Comparison of ENCODE assay signal across 19 cellular contexts in the genomic region with DNA sequence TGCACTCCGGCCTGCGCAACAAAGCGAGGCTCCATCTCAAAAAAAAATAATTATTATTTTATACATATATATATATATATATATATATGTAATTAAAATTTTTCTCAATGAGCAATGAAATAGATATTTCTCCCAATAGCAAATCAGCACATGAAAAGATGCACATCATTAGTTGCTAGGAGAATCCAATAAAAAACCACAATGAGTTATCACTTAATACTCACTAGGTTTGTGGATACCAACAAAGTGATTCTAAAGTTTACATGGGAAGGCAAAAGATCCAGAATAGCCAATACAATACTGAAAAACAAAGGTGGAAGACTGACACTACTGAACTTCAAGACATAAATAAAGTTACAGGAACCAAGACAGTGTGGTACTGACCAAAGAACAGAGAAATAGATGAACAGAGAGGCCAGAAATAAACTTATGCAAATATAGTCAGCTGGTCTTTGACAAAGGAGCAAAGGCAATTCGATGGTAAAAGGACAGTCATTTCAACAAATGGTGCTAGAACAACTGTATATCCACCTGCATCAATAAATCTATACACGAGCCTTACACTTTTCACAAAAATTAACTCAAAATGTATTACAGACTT. TPM values are rescaled to one million over a fixed set of nuclear protein-coding genes. Genes with fewer than 3 reads are reported as not detected.
DNase-seq lines count a peak whose midpoint lies in the region; ATAC-seq, FAIRE-seq and TF ChIP-seq lines count a peak whose summit lies in the region.
"Had no signal": no experiment of that assay in that cellular context is flagged by ENCODE, and none has a peak within 500 bp of the region (broad histone marks: within the 10 kb centered on the region; RNA-seq: fewer than 3 reads in every experiment).

No MANE protein-coding gene starts in this region.

- H3K4me3 ChIP-seq in GM23248 = no peak overlapping the region
- H3K4me3 ChIP-seq in GM12878 = no peak overlapping the region
- H3K4me3 ChIP-seq: dorsolateral prefrontal cortex, thyroid gland had no signal

- CTCF ChIA-PET in GM12878 (lab: Yijun Ruan, JAX) = interaction anchor here (0.8 to 1.2 kb wide), 2 partner anchors 12 to 232 kb away, joined by 3 to 5 read pairs; no protein-coding TSS in a partner anchor

- TF ChIP-seq RAD21 in GM12878 (IDR thresholded peaks at IDR 0.05; ENCODE audit: insufficient read depth, low read depth, low read length) = no peak

- H2AFZ ChIP-seq in GM23248 (no peak overlapping the region), GM12878 (ENCODE audit: control insufficient read depth, low read depth, low read length) (no peak overlapping the region)

- H3K4me1 ChIP-seq in GM23248 (ENCODE audit: insufficient read depth) (peaks cover 8% of the 10 kb centered on the region), GM12878 (ENCODE audit: control insufficient read depth, insufficient read depth, low read length) (peaks cover 6% of the 10 kb centered on the region)
- H3K4me1 ChIP-seq: BE2C, thyroid gland had no signal

- H3K36me3 ChIP-seq in GM23248 (ENCODE audit: low read depth) (peaks cover 32% of the 10 kb centered on the region), GM12878 (ENCODE audit: control insufficient read depth in 2 of 2, insufficient read depth in 2 of 2, low read length in 1 of 2) (peaks cover 2 to 17% of the 10 kb centered on the region in 2 experiments)

- H3K9me3 ChIP-seq in GM23248 (ENCODE audit: low read depth) (no peaks in the 10 kb centered on the region), GM12878 (replicated peaks; ENCODE audit: control insufficient read depth, insufficient read depth, low read length) (no peaks in the 10 kb centered on the region; the same call in 1 of the 3 replicates)
- H3K9me3 ChIP-seq: BE2C, thyroid gland had no signal

- SMC1A ChIA-PET in GM12878 (lab: Charles Lee; ENCODE audit: uncharacterized antibody, unreplicated experiment) = no interaction called here

- DNase-seq in EL (peak; percentile 7), GM23248 (peak; percentile 45), GM12878 (ENCODE audit: low read depth, low spot score) (no peak), NCI-H1694 treated with DMSO at 0.1 percent for 48 hours (lab: John Stamatoyannopoulos, UW) (no peak), GM03348 (ENCODE audit: low spot score) (no peak), LoVo (ENCODE audit: low spot score) (no peak)
- DNase-seq: activated CD4-positive, alpha-beta T cell treated with anti-CD3 and anti-CD28 coated beads, Interleukin-2, amount 50 U/mL, for 4 hours; activated naive CD8-positive, alpha-beta T cell treated with anti-CD3 and anti-CD28 coated beads, Interleukin-2, amount 10 ng/mL, durations not matched to agents 7 days and 5 days; activated T-cell treated with anti-CD3 and anti-CD28 coated beads, Interleukin-2, amount 50 U/mL, for 4 hours; BE2C; Calu3; dorsolateral prefrontal cortex; erythroblast; GDM1; H9; naive thymus-derived CD4-positive, alpha-beta T cell; NCI-H2081; NCI-H524 treated with DMSO at 0.1 percent for 48 hours; thyroid gland had no signal

- peak; percentile 83 for ATAC-seq in GM12878
- ATAC-seq: activated T-cell treated with anti-CD3 and anti-CD28 coated beads, Interleukin-2, amount 50 U/mL, for 4 hours; naive thymus-derived CD4-positive, alpha-beta T cell had no signal

- H3K27ac ChIP-seq in GM23248 = no peak overlapping the region
- no peak overlapping the region; the same call in 1 of the 2 replicates for H3K27ac ChIP-seq in GM12878 (ENCODE audit: control insufficient read depth, insufficient read depth)
- H3K27ac ChIP-seq: dorsolateral prefrontal cortex, thyroid gland had no signal

- H4K20me1 ChIP-seq in GM23248 (ENCODE audit: insufficient read depth) (no peaks in the 10 kb centered on the region), GM12878 (ENCODE audit: control insufficient read depth, insufficient read depth) (no peaks in the 10 kb centered on the region)

- RAD21 ChIA-PET in GM12878 (lab: Charles Lee; ENCODE audit: unreplicated experiment) = interaction anchor here (1.2 to 1.7 kb wide), 3 partner anchors 13 to 70 kb away, joined by 3 read pairs; no protein-coding TSS in a partner anchor

- WGBS in GM23248 (ENCODE audit: low coverage in 1 of 2, low lambda C conversion rate in 2 of 2, missing lambda C conversion rate in 2 of 2), 2 experiments = 97 to 100% methylated on average over 5 of the region's 5 CpGs
- 79% methylated on average over 5 of the region's 5 CpGs for WGBS in GM12878 (ENCODE audit: insufficient coverage, insufficient replicate concordance, low lambda C conversion rate, missing lambda C conversion rate)

- no TSS peak for BruUV-seq in GM12878 (replicated peaks; lab: Mats Ljungman, UMichigan)

- H3K4me2 ChIP-seq in GM23248 (ENCODE audit: unreplicated experiment) (no peak overlapping the region), GM12878 (ENCODE audit: control insufficient read depth, insufficient read depth) (peak overlapping the region; percentile 61)

- H3K9ac ChIP-seq in GM23248 = no peak overlapping the region
- no peak overlapping the region for H3K9ac ChIP-seq in GM12878 (ENCODE audit: control insufficient read depth, insufficient read depth, low read length)

- H3F3A ChIP-seq in GM23248 (ENCODE audit: insufficient read depth) = peaks cover 13% of the 10 kb centered on the region; the same call in 1 of the 2 replicates

- peak; percentile 95 for FAIRE-seq in GM12878 (lab: Jason Lieb, UNC)

- H3K79me2 ChIP-seq in GM23248 (ENCODE audit: insufficient read depth) (peaks cover 16% of the 10 kb centered on the region), GM12878 (ENCODE audit: control insufficient read depth, insufficient read depth, low read length) (peaks cover 5% of the 10 kb centered on the region)

- TF ChIP-seq EP300 in GM12878 (IDR thresholded peaks at IDR 0.05; ENCODE audit: borderline replicate concordance in 1 of 2, control insufficient read depth in 1 of 2, low read depth in 2 of 2, low read length in 2 of 2) = no peak

- H3K9me2 ChIP-seq in GM23248 (ENCODE audit: insufficient read depth) = no peaks in the 10 kb centered on the region

- in situ Hi-C loops in GM23248 (cut with MboI) = no loop called here
- in situ Hi-C loops in GM12878 (cut with MboI) = no loop called here

- intact Hi-C loops in GM12878 (cut with micrococcal nuclease; ENCODE audit: unreplicated experiment) = no loop called here

- TF ChIP-seq POLR2A in GM12878 (IDR thresholded peaks at IDR 0.05; ENCODE audit: low read depth, low read length) = no peak

- POLR2A ChIA-PET in GM12878 (lab: Charles Lee) = interaction anchor here (0.6 kb wide), 1 partner anchor 37 kb away, joined by 3 read pairs; no protein-coding TSS in a partner anchor

- no peaks in the 10 kb centered on the region for H3K27me3 ChIP-seq in GM23248 (replicated peaks; ENCODE audit: insufficient read depth)
- no peaks in the 10 kb centered on the region for H3K27me3 ChIP-seq in GM12878 (replicated peaks in 1 of 2; ENCODE audit: control insufficient read depth in 2 of 2, insufficient read depth in 2 of 2, low read length in 1 of 2)
- H3K27me3 ChIP-seq: BE2C, dorsolateral prefrontal cortex, thyroid gland had no signal

- TF ChIP-seq CTCF in GM12878 (IDR thresholded peaks at IDR 0.05 in 2 of 3, conservative IDR thresholded peaks at IDR 0.05 in 1 of 3; ENCODE audit: control insufficient read depth in 2 of 3, extremely low read depth in 1 of 3, insufficient read depth in 1 of 3, low read depth in 3 of 3, low read length in 3 of 3) = no peak

RNA-seq across cellular contexts. Expression of gene SMG6, which starts 13.6 kb away (rescaled TPM):
- 34.9 and 63.1 TPM in 2 replicates for total RNA-seq in GM23248 (2014; rRNA removed; shearing (Covaris generic))
- polyA plus RNA-seq in GM23248 (2016; fragmentation: Nextera tagmentation; extraction: Ambion mirVana) (16.8 and 18.7 TPM in 2 replicates), GM12878 (2011; rRNA removed) (20.1 and 27.2 TPM in 2 replicates), GM12878 (2014; fragmentation: Illumina TruSeq; extraction: Trizol) (16.2 and 21.4 TPM in 2 replicates), GM12878 (2014; fragmentation: Nextera tagmentation; extraction: Ambion mirVana) (under 1 TPM; 0.58 to 0.64 TPM), GM12878 (2014; rRNA removed) (11.2 and 12.9 TPM in 2 replicates), GM12878 (2016; fragmentation: Nextera tagmentation; extraction: Ambion mirVana) (10 to 100 TPM; 15.4 to 16.0 TPM)
- total RNA-seq in GM12878 (2013; cell fraction: nucleolus; rRNA removed) = 87.7 and 93.3 TPM in 2 replicates
- total RNA-seq in GM12878 (2014; rRNA removed) (16.4 and 16.7 TPM in 2 replicates), GM12878 (2014; rRNA removed; fragmentation: Illumina TruSeq; extraction: Trizol) (9.3 and 11.7 TPM in 2 replicates), GM12878 (2021) (28.7 and 30.3 TPM in 2 replicates)
- polyA plus RNA-seq in GM12878 (2011; ENCODE audit: low read depth) = 19.8 TPM
- polyA plus RNA-seq in GM12878 (2011; cell fraction: cytosol; rRNA removed) = 43.8 and 72.2 TPM in 2 replicates
- polyA plus RNA-seq in GM12878 (2011; cell fraction: nucleus; rRNA removed) = 67.9 and 71.8 TPM in 2 replicates
- 17.5 and 19.5 TPM in 2 replicates for polyA plus RNA-seq in GM12878 (2012)
- 42.9 and 101 TPM in 2 replicates for polyA minus RNA-seq in GM12878 (2011; rRNA and poly(A)+ RNA removed)
- 19.6 and 23.3 TPM in 2 replicates for polyA minus RNA-seq in GM12878 (2011; cell fraction: cytosol; rRNA and poly(A)+ RNA removed)
- 45.8 and 69.4 TPM in 2 replicates for polyA minus RNA-seq in GM12878 (2011; cell fraction: nucleus; rRNA and poly(A)+ RNA removed)

RNA-seq across cellular contexts. Expression of gene SRR, which starts 13.8 kb away (rescaled TPM):
- total RNA-seq in GM23248 (2014; rRNA removed; shearing (Covaris generic)) = 24.2 and 26.3 TPM in 2 replicates
- 28.8 and 29.8 TPM in 2 replicates for polyA plus RNA-seq in GM23248 (2016; fragmentation: Nextera tagmentation; extraction: Ambion mirVana)
- total RNA-seq in GM12878 (2013; cell fraction: nucleolus; rRNA removed) = 2.7 and 7.6 TPM in 2 replicates
- total RNA-seq in GM12878 (2014; rRNA removed) = 16.1 and 23.7 TPM in 2 replicates
- total RNA-seq in GM12878 (2014; rRNA removed; fragmentation: Illumina TruSeq; extraction: Trizol) = 12.4 and 13.5 TPM in 2 replicates
- 19.3 and 20.7 TPM in 2 replicates for total RNA-seq in GM12878 (2021)
- polyA plus RNA-seq in GM12878 (2011; ENCODE audit: low read depth) = 14.1 TPM
- 11.7 TPM in 2 replicates for polyA plus RNA-seq in GM12878 (2011; rRNA removed)
- 4.6 and 8.8 TPM in 2 replicates for polyA plus RNA-seq in GM12878 (2011; cell fraction: cytosol; rRNA removed)
- 3.0 and 3.1 TPM in 2 replicates for polyA plus RNA-seq in GM12878 (2011; cell fraction: nucleus; rRNA removed)
- polyA plus RNA-seq in GM12878 (2012) = 8.0 and 13.7 TPM in 2 replicates
- polyA plus RNA-seq in GM12878 (2014; fragmentation: Illumina TruSeq; extraction: Trizol) = 14.9 and 18.5 TPM in 2 replicates
- 10 to 100 TPM; 21.1 to 33.9 TPM for polyA plus RNA-seq in GM12878 (2014; fragmentation: Nextera tagmentation; extraction: Ambion mirVana)
- polyA plus RNA-seq in GM12878 (2014; rRNA removed) = 15.2 and 17.5 TPM in 2 replicates
- 10 to 100 TPM; 25.8 to 30.5 TPM for polyA plus RNA-seq in GM12878 (2016; fragmentation: Nextera tagmentation; extraction: Ambion mirVana)
- polyA minus RNA-seq in GM12878 (2011; rRNA and poly(A)+ RNA removed) = 5.8 and 11.1 TPM in 2 replicates
- polyA minus RNA-seq in GM12878 (2011; cell fraction: cytosol; rRNA and poly(A)+ RNA removed) = 2.8 and 7.9 TPM in 2 replicates
- polyA minus RNA-seq in GM12878 (2011; cell fraction: nucleus; rRNA and poly(A)+ RNA removed) = 0.67 and 2.8 TPM in 2 replicates

RNA-seq across cellular contexts. Expression of gene TSR1, which starts 46.3 kb away (rescaled TPM):
- total RNA-seq in GM23248 (2014; rRNA removed; shearing (Covaris generic)) = 44.6 and 73.3 TPM in 2 replicates
- polyA plus RNA-seq in GM23248 (2016; fragmentation: Nextera tagmentation; extraction: Ambion mirVana) (45.7 and 46.9 TPM in 2 replicates), GM12878 (2011; rRNA removed) (9.6 and 17.0 TPM in 2 replicates), GM12878 (2014; fragmentation: Illumina TruSeq; extraction: Trizol) (51.0 and 56.5 TPM in 2 replicates), GM12878 (2014; fragmentation: Nextera tagmentation; extraction: Ambion mirVana) (10 to 100 TPM; 14.7 to 21.9 TPM), GM12878 (2014; rRNA removed) (35.5 and 41.6 TPM in 2 replicates), GM12878 (2016; fragmentation: Nextera tagmentation; extraction: Ambion mirVana) (100 to 1,000 TPM in 1 of 2 experiments, 10 to 100 TPM in 1; 98.5 to 100 TPM)
- 85.7 and 95.6 TPM in 2 replicates for total RNA-seq in GM12878 (2013; cell fraction: nucleolus; rRNA removed)
- total RNA-seq in GM12878 (2014; rRNA removed) (54.1 and 56.1 TPM in 2 replicates), GM12878 (2014; rRNA removed; fragmentation: Illumina TruSeq; extraction: Trizol) (40.3 and 43.8 TPM in 2 replicates), GM12878 (2021) (45.5 and 50.0 TPM in 2 replicates)
- polyA plus RNA-seq in GM12878 (2011; ENCODE audit: low read depth) = 28.5 TPM
- 18.1 and 18.7 TPM in 2 replicates for polyA plus RNA-seq in GM12878 (2011; cell fraction: cytosol; rRNA removed)
- 28.0 and 37.2 TPM in 2 replicates for polyA plus RNA-seq in GM12878 (2011; cell fraction: nucleus; rRNA removed)
- 31.6 and 36.2 TPM in 2 replicates for polyA plus RNA-seq in GM12878 (2012)
- polyA minus RNA-seq in GM12878 (2011; rRNA and poly(A)+ RNA removed) = 18.0 and 22.7 TPM in 2 replicates
- polyA minus RNA-seq in GM12878 (2011; cell fraction: cytosol; rRNA and poly(A)+ RNA removed) = 11.0 and 26.6 TPM in 2 replicates
- polyA minus RNA-seq in GM12878 (2011; cell fraction: nucleus; rRNA and poly(A)+ RNA removed) = 32.3 and 51.6 TPM in 2 replicates

RNA-seq across cellular contexts. Expression of gene SGSM2, which starts 47.3 kb away (rescaled TPM):
- total RNA-seq in GM23248 (2014; rRNA removed; shearing (Covaris generic)) = 29.2 and 32.3 TPM in 2 replicates
- polyA plus RNA-seq in GM23248 (2016; fragmentation: Nextera tagmentation; extraction: Ambion mirVana) (17.8 and 19.8 TPM in 2 replicates), GM12878 (2011; rRNA removed) (18.1 and 27.9 TPM in 2 replicates), GM12878 (2014; fragmentation: Illumina TruSeq; extraction: Trizol) (8.8 and 20.8 TPM in 2 replicates), GM12878 (2014; fragmentation: Nextera tagmentation; extraction: Ambion mirVana) (1 to 10 TPM in 1 of 2 experiments, under 1 TPM in 1; 0.50 to 1.6 TPM), GM12878 (2014; rRNA removed) (50.9 and 59.0 TPM in 2 replicates), GM12878 (2016; fragmentation: Nextera tagmentation; extraction: Ambion mirVana) (10 to 100 TPM in 1 of 2 experiments, 1 to 10 TPM in 1; 7.2 to 16.1 TPM)
- 150 and 163 TPM in 2 replicates for total RNA-seq in GM12878 (2013; cell fraction: nucleolus; rRNA removed)
- total RNA-seq in GM12878 (2014; rRNA removed) (19.8 and 25.3 TPM in 2 replicates), GM12878 (2014; rRNA removed; fragmentation: Illumina TruSeq; extraction: Trizol) (13.5 and 14.9 TPM in 2 replicates), GM12878 (2021) (32.0 and 37.3 TPM in 2 replicates)
- 30.9 TPM for polyA plus RNA-seq in GM12878 (2011; ENCODE audit: low read depth)
- polyA plus RNA-seq in GM12878 (2011; cell fraction: cytosol; rRNA removed) = 42.1 and 52.0 TPM in 2 replicates
- polyA plus RNA-seq in GM12878 (2011; cell fraction: nucleus; rRNA removed) = 296 and 299 TPM in 2 replicates
- polyA plus RNA-seq in GM12878 (2012) = 47.6 and 54.4 TPM in 2 replicates
- 16.1 and 26.5 TPM in 2 replicates for polyA minus RNA-seq in GM12878 (2011; rRNA and poly(A)+ RNA removed)
- 7.8 and 10.8 TPM in 2 replicates for polyA minus RNA-seq in GM12878 (2011; cell fraction: cytosol; rRNA and poly(A)+ RNA removed)
- polyA minus RNA-seq in GM12878 (2011; cell fraction: nucleus; rRNA and poly(A)+ RNA removed) = 28.8 and 32.2 TPM in 2 replicates

Comparison
In these comparisons a context has a peak if more than half of its experiments do, and no peak if none do; other contexts are left out.
1. DNase-seq: peak in EL (single experiment) and GM23248 (single experiment); none in GM12878 (single experiment), NCI-H1694 treated with DMSO at 0.1 percent for 48 hours (single experiment), GM03348 (single experiment) and LoVo (single experiment).